26 cellular contexts compared by ENCODE assay signal in the genomic region with DNA sequence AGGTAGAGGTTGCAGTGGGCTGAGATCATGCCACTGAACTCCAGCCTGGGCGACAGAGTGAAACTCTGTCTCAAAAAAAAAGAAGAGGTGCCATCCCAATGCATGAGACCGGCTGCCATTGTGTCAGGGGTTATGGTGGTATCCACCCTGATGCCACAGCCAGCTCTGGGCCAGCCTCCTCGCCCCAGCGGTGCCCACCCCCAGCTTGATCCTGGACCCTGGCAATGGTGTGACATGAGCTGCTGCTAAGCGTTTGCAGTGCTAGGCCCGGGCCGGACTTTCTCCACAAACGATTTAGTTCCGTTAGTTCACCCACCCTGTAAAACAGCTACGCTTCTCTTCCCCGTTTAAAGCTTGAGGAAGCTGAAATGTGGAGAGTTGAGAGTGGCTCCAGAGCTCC. TPM values are rescaled to one million over a fixed set of nuclear protein-coding genes. Genes with fewer than 3 reads are reported as not detected.
"Had no signal": no experiment of that assay in that cellular context is flagged by ENCODE, and none has a peak within 500 bp of the region (broad histone marks: within the 10 kb centered on the region; RNA-seq: fewer than 3 reads in every experiment).

No MANE protein-coding gene starts in this region.

- H2AFZ ChIP-seq: neural progenitor cell had no signal

- H3K4me3 Mint-ChIP-seq: activated CD4-positive, alpha-beta T cell treated with anti-CD3 and anti-CD28 coated beads for 36 hours; activated naive CD8-positive, alpha-beta T cell treated with anti-CD3 and anti-CD28 coated beads for 36 hours; activated T-cell treated with anti-CD3 and anti-CD28 coated beads, Interleukin-2, amount 50 U/mL, for 24 hours; activated T-helper 17 cell treated with anti-CD3 and anti-CD28 coated beads, Interleukin-2, amount 50 U/mL, for 72 hours; central memory CD8-positive, alpha-beta T cell; effector memory CD8-positive, alpha-beta T cell; naive thymus-derived CD8-positive, alpha-beta T cell; neural progenitor cell had no signal

- H3K36me3 Mint-ChIP-seq: activated naive CD8-positive, alpha-beta T cell treated with anti-CD3 and anti-CD28 coated beads for 36 hours; neural progenitor cell had no signal

- H3K4me3 ChIP-seq: breast epithelium, dorsolateral prefrontal cortex, left ventricle myocardium inferior, neural progenitor cell, prostate gland, thoracic aorta, upper lobe of right lung had no signal

- ATAC-seq: activated CD4-positive, alpha-beta T cell treated with anti-CD3 and anti-CD28 coated beads for 36 hours; activated T-helper 17 cell treated with anti-CD3 and anti-CD28 coated beads, Interleukin-2, amount 50 U/mL, for 72 hours; effector memory CD8-positive, alpha-beta T cell; esophagus mucosa; naive thymus-derived CD8-positive, alpha-beta T cell; upper lobe of right lung had no signal

- H3K9ac ChIP-seq: neural progenitor cell had no signal

- H3K9me3 ChIP-seq: breast epithelium, left ventricle myocardium inferior, prostate gland, thoracic aorta, upper lobe of right lung had no signal

- H3K4me2 ChIP-seq: neural progenitor cell had no signal

- H3K27ac Mint-ChIP-seq: activated CD4-positive, alpha-beta T cell treated with anti-CD3 and anti-CD28 coated beads for 36 hours; activated naive CD8-positive, alpha-beta T cell treated with anti-CD3 and anti-CD28 coated beads for 36 hours; activated T-cell treated with anti-CD3 and anti-CD28 coated beads, Interleukin-2, amount 50 U/mL, for 24 hours; neural progenitor cell had no signal

- H3K4me1 Mint-ChIP-seq: activated T-helper 17 cell treated with anti-CD3 and anti-CD28 coated beads, Interleukin-2, amount 50 U/mL, for 72 hours had no signal

- H3K27me3 Mint-ChIP-seq: activated CD4-positive, alpha-beta T cell treated with anti-CD3 and anti-CD28 coated beads for 36 hours; activated naive CD8-positive, alpha-beta T cell treated with anti-CD3 and anti-CD28 coated beads for 36 hours; activated T-cell treated with anti-CD3 and anti-CD28 coated beads, Interleukin-2, amount 50 U/mL, for 24 hours; activated T-helper 17 cell treated with anti-CD3 and anti-CD28 coated beads, Interleukin-2, amount 50 U/mL, for 72 hours; central memory CD8-positive, alpha-beta T cell; effector memory CD8-positive, alpha-beta T cell; naive thymus-derived CD8-positive, alpha-beta T cell had no signal

- H3K9me3 Mint-ChIP-seq: activated naive CD8-positive, alpha-beta T cell treated with anti-CD3 and anti-CD28 coated beads for 36 hours; activated T-cell treated with anti-CD3 and anti-CD28 coated beads, Interleukin-2, amount 50 U/mL, for 24 hours; activated T-helper 17 cell treated with anti-CD3 and anti-CD28 coated beads, Interleukin-2, amount 50 U/mL, for 72 hours; central memory CD8-positive, alpha-beta T cell; effector memory CD8-positive, alpha-beta T cell; naive thymus-derived CD8-positive, alpha-beta T cell; neural progenitor cell had no signal

- H3K4me1 ChIP-seq: breast epithelium, prostate gland, upper lobe of right lung had no signal

- DNase-seq: activated CD4-positive, alpha-beta T cell treated with anti-CD3 and anti-CD28 coated beads for 36 hours; activated CD4-positive, alpha-beta T cell treated with anti-CD3 and anti-CD28 coated beads, Interleukin-2, amount 50 U/mL, for 4 hours; activated CD8-positive, alpha-beta memory T cell treated with anti-CD3 and anti-CD28 coated beads for 24 hours; activated CD8-positive, alpha-beta memory T cell treated with anti-CD3 and anti-CD28 coated beads, Interleukin-2, amount 50 U/mL, for 4 hours; activated naive CD4-positive, alpha-beta T cell; activated naive CD8-positive, alpha-beta T cell treated with anti-CD3 and anti-CD28 coated beads for 36 hours; activated T-cell treated with anti-CD3 and anti-CD28 coated beads, Interleukin-2, amount 50 U/mL, for 24 hours; dorsolateral prefrontal cortex; effector memory CD8-positive, alpha-beta T cell; foreskin melanocyte; hippocampal formation; left ventricle myocardium inferior; naive thymus-derived CD8-positive, alpha-beta T cell; stimulated activated CD4-positive, alpha-beta T cell treated with anti-CD3 and anti-CD28 coated beads, Interleukin-2, amount 100 ng/mL, for 48 hours; stimulated activated CD8-positive, alpha-beta memory T cell treated with anti-CD3 and anti-CD28 coated beads, Interleukin-4, amount 100 ng/mL, for 48 hours; stimulated activated naive CD4-positive, alpha-beta T cell; T-helper 9 cell; upper lobe of right lung had no signal

- H3K27me3 ChIP-seq: breast epithelium, dorsolateral prefrontal cortex, neural progenitor cell, upper lobe of right lung had no signal

- H3K27ac ChIP-seq: breast epithelium, left ventricle myocardium inferior, neural progenitor cell, prostate gland, thoracic aorta, upper lobe of right lung had no signal

- H3K36me3 ChIP-seq: breast epithelium, left ventricle myocardium inferior, neural progenitor cell, prostate gland, thoracic aorta, upper lobe of right lung had no signal

RNA-seq across cellular contexts. Expression of a gene that starts 25.6 kb away (rescaled TPM):
- total RNA-seq: endothelial cell of umbilical vein, upper lobe of right lung had no signal
